9 cellular contexts compared by ENCODE assay signal in the genomic region with DNA sequence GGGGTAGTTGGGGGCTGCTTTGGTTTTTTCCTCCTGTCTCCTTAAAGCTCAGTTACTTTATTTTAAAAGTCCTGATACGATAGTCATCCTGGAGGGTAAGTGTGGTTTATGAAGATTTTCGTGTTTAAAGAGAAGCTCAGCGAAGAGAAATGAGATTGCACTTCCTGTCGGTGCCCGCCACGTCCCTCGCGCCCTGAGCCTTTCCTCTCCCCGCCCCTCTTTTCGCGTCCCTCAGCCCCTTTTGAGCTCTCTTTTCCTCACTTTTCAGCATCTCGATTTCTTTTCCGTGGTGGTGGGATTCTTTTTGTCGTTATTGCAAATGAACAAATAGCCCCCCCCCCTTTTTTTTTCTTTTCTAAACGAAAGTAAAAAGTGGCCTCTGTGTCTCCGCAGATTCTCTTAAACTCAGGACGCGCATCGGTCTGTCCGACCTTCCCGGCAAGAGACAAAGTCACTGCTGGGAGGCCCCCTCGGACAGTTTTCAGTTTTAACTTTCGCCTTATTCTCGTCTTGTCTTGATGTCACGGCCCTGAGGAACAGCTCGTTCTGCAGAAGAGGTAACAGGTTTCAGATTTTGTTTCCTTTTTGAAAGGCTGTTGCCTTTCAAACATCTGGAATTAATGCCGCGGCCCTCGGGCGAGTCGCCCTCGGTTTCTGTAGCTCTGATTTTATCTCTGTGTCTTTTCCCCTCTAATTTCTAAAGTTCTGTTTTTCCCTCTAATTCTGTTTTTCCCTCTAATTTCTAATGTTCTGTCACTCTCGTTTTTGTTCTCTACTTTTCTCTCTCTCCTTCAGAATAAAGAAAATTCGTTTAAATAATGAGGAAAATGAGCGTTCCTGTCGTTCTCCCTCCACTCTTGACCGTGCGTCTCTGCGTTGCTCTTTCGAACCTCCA. TPM values are rescaled to one million over a fixed set of nuclear protein-coding genes. Genes with fewer than 3 reads are reported as not detected.
DNase-seq lines count a peak whose midpoint lies in the region; ATAC-seq and TF ChIP-seq lines count a peak whose summit lies in the region.
"Had no signal": no experiment of that assay in that cellular context is flagged by ENCODE, and none has a peak within 500 bp of the region (broad histone marks: within the 10 kb centered on the region; RNA-seq: fewer than 3 reads in every experiment).

No MANE protein-coding gene starts in this region.

- peaks cover 70% of the 10 kb centered on the region for H3K27me3 ChIP-seq in rectal smooth muscle tissue (ENCODE audit: control insufficient read depth, insufficient read depth, low read length)

- no peak overlapping the region for H3K9ac ChIP-seq in rectal smooth muscle tissue (ENCODE audit: low read length)

- H3K4me1 Mint-ChIP-seq in chondrocyte (ENCODE audit: low read depth) = peaks cover 45% of the 10 kb centered on the region

- no peak overlapping the region for H3K27ac Mint-ChIP-seq in chondrocyte (ENCODE audit: unreplicated experiment)

- peak overlapping the region; percentile 61 for H3K4me3 Mint-ChIP-seq in chondrocyte (ENCODE audit: unreplicated experiment)

- ATAC-seq in HG02763 (IDR thresholded peaks at IDR 0.05; ENCODE audit: unreplicated experiment) (no peak), GM18867 (IDR thresholded peaks at IDR 0.05; ENCODE audit: unreplicated experiment) (no peak)

- no peak for TF ChIP-seq CTCF in chondrocyte (IDR thresholded peaks at IDR 0.05)

- peaks cover 83% of the 10 kb centered on the region for H3K27me3 Mint-ChIP-seq in chondrocyte (ENCODE audit: low read depth)

- H3K9me3 Mint-ChIP-seq in chondrocyte (ENCODE audit: low read depth) = no peaks in the 10 kb centered on the region

- peak; percentile 22 for DNase-seq in ELF-1 (ENCODE audit: low read depth, low spot score)
- DNase-seq in KBM-7 = peak; percentile 45
- no peak for DNase-seq in chondrocyte (ENCODE audit: low spot score)
- no peak for DNase-seq in globus pallidus (ENCODE audit: low spot score)
- DNase-seq in stimulated activated CD4-positive, alpha-beta T cell treated with anti-CD3 and anti-CD28 coated beads, Interleukin-2, amount 100 ng/mL, for 48 hours = no peak

- in situ Hi-C loops in KBM-7 (cut with MboI; ENCODE audit: low pct_unique_long_range_greater_than_20kb, low sequenced_read_pairs) = no loop called here

- peak overlapping the region; percentile 40 for H3K4me3 ChIP-seq in rectal smooth muscle tissue (ENCODE audit: low read length)

- no peak overlapping the region for H3K27ac ChIP-seq in rectal smooth muscle tissue (ENCODE audit: low read depth, low read length)

- peaks cover 8% of the 10 kb centered on the region for H3K36me3 Mint-ChIP-seq in chondrocyte (ENCODE audit: low read depth)

- H3K36me3 ChIP-seq in rectal smooth muscle tissue (ENCODE audit: control insufficient read depth, insufficient read depth, low read length) = no peaks in the 10 kb centered on the region

- H3K4me1 ChIP-seq in rectal smooth muscle tissue (ENCODE audit: control insufficient read depth, insufficient read depth, low read length) = no peaks in the 10 kb centered on the region

RNA-seq across cellular contexts. Expression of a gene that starts 1.0 kb away (rescaled TPM):
- total RNA-seq in chondrocyte = not detected in 3 replicates
- total RNA-seq: glomerular endothelial cell had no signal

Comparison
In these comparisons a context has a peak if more than half of its experiments do, and no peak if none do; other contexts are left out.
1. DNase-seq: peak in ELF-1 (single experiment) and KBM-7 (single experiment); none in chondrocyte (single experiment), globus pallidus (single experiment) and stimulated activated CD4-positive, alpha-beta T cell treated with anti-CD3 and anti-CD28 coated beads, Interleukin-2, amount 100 ng/mL, for 48 hours (0 of 2).